ENCODE assay signal across 1 cellular context in genomic region chr3:34001022-34001421, GRCh38.
TF ChIP-seq lines count a peak whose summit lies in the region.

No MANE protein-coding gene starts in this region.

TF ChIP-seq in IMR-90, 13 proteins besides CTCF, POLR2A, EP300 and RAD21:
- TF ChIP-seq BHLHE40 (IDR thresholded peaks at IDR 0.05; ENCODE audit: low read depth, low read length): no peak
- no peak for TF ChIP-seq MAZ (IDR thresholded peaks at IDR 0.05; ENCODE audit: borderline replicate concordance, low read depth, low read length)
- TF ChIP-seq CEBPB (IDR thresholded peaks at IDR 0.05; ENCODE audit: low read depth, low read length): no peak
- TF ChIP-seq FOS (IDR thresholded peaks at IDR 0.05; ENCODE audit: low read depth, low read length): no peak
- TF ChIP-seq CHD1 (IDR thresholded peaks at IDR 0.05; ENCODE audit: low read depth, low read length): no peak
- no peak for TF ChIP-seq NFE2L2 (IDR thresholded peaks at IDR 0.05; ENCODE audit: low read depth, low read length)
- TF ChIP-seq SMC3 (IDR thresholded peaks at IDR 0.05; ENCODE audit: low read depth, low read length): no peak
- no peak for TF ChIP-seq RFX5 (IDR thresholded peaks at IDR 0.05; ENCODE audit: low read depth, low read length)
- no peak for TF ChIP-seq MXI1 (IDR thresholded peaks at IDR 0.05; ENCODE audit: borderline replicate concordance, low read depth, low read length)
